In the genomic region with DNA sequence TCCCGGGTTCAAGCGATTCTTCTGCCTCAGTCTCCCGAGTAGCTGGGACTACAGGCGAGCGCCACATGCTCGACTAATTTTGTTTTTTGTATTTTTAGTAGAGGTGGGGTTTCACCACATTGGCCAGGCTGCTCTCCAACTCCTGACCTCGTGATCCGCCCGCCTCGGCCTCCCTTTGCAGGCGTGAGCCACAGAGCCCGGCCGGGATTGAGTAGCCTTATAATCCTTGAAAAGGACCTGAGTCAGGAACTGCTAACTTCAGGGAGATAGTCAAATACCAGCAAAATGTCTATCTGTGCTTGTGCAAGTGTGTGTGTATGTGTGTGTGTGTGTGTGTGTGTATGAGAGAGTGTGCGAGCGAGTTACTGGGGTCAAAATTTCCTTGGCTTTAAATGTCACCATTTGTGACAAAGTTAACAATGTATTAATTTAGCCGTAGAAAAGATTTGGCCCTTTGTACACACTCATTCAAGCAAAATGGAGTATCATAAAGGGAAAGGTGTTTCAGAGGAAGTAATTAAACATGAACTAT, we compare ENCODE assay signal across 9 cellular contexts. TPM values are rescaled to one million over a fixed set of nuclear protein-coding genes. Genes with fewer than 3 reads are reported as not detected.
DNase-seq lines count a peak whose midpoint lies in the region; TF ChIP-seq lines count a peak whose summit lies in the region.
"Had no signal": no experiment of that assay in that cellular context is flagged by ENCODE, and none has a peak within 500 bp of the region (broad histone marks: within the 10 kb centered on the region; RNA-seq: fewer than 3 reads in every experiment).

No MANE protein-coding gene starts in this region.

- no peak for DNase-seq in CD8-positive, alpha-beta memory T cell
- DNase-seq in NB4 (ENCODE audit: low read depth) (no peak), nephron progenitor cell (peak; percentile 4), head of caudate nucleus (no peak), LoVo (ENCODE audit: low spot score) (no peak), NCI-H345 treated with DMSO at 0.1 percent for 48 hours (lab: John Stamatoyannopoulos, UW; ENCODE audit: unreplicated experiment) (no peak), AG08396 (ENCODE audit: low spot score) (no peak)

- H3K36me3 ChIP-seq in CD8-positive, alpha-beta memory T cell (ENCODE audit: insufficient read depth, low read length), result no peaks in the 10 kb centered on the region
- no peaks in the 10 kb centered on the region for H3K36me3 ChIP-seq in ectodermal cell (ENCODE audit: control insufficient read depth, insufficient read depth, low read length)

- CTCF ChIA-PET in CD8-positive, alpha-beta memory T cell (lab: Charles Lee), result interaction anchor here (1.8 kb wide), 1 partner anchor 29 kb away, joined by 4 read pairs; no protein-coding TSS in a partner anchor

- H3K27ac ChIP-seq in CD8-positive, alpha-beta memory T cell (ENCODE audit: low read depth, low read length), result peak overlapping the region; percentile 81
- H3K27ac ChIP-seq in ectodermal cell (ENCODE audit: insufficient read depth, low read depth, low read length, poor library complexity, severe bottlenecking), result no peak overlapping the region

- H3K4me3 Mint-ChIP-seq in CD8-positive, alpha-beta memory T cell, result peak overlapping the region; percentile 17 to 95 (median 69)
- H3K4me3 Mint-ChIP-seq in nephron progenitor cell, result peak overlapping the region; percentile 96

- intact Hi-C loops in head of caudate nucleus (cut with DNase I), result loop anchor here (5.0 kb wide), 1 partner anchor 196 kb away; no protein-coding TSS in a partner anchor

- H3K36me3 Mint-ChIP-seq in CD8-positive, alpha-beta memory T cell, result peaks cover 0 to 6% (median 3%) of the 10 kb centered on the region in 3 donors
- peaks cover 4% of the 10 kb centered on the region for H3K36me3 Mint-ChIP-seq in nephron progenitor cell (ENCODE audit: low read depth)

- TF ChIP-seq CTCF in NB4 (IDR thresholded peaks at IDR 0.05; ENCODE audit: low read depth, low read length) (no peak), nephron progenitor cell (IDR thresholded peaks at IDR 0.05) (no peak)

- no peaks in the 10 kb centered on the region for H3K9me3 ChIP-seq in CD8-positive, alpha-beta memory T cell (ENCODE audit: low read length)
- H3K9me3 ChIP-seq in ectodermal cell (ENCODE audit: control insufficient read depth, low read length), result no peaks in the 10 kb centered on the region

- POLR2A ChIA-PET in CD8-positive, alpha-beta memory T cell (lab: Charles Lee), result no interaction called here

- H3K4me1 Mint-ChIP-seq in CD8-positive, alpha-beta memory T cell, result peaks cover 24 to 33% (median 26%) of the 10 kb centered on the region in 3 donors
- H3K4me1 Mint-ChIP-seq in nephron progenitor cell, result peaks cover 6% of the 10 kb centered on the region

- H3K9me3 Mint-ChIP-seq in CD8-positive, alpha-beta memory T cell, result no peaks in the 10 kb centered on the region
- H3K9me3 Mint-ChIP-seq in nephron progenitor cell, result peaks cover 44% of the 10 kb centered on the region

- peak overlapping the region in 7 of 8 donors; percentile 44 to 90 (median 80) for H3K27ac Mint-ChIP-seq in CD8-positive, alpha-beta memory T cell
- peak overlapping the region; percentile 93 for H3K27ac Mint-ChIP-seq in nephron progenitor cell

- no peak for TF ChIP-seq POLR2A in NB4 (IDR thresholded peaks at IDR 0.05; ENCODE audit: extremely low read depth, insufficient read length)

- WGBS in ectodermal cell, 2 experiments, result 79 to 80% methylated on average over 12 to 15 of the region's 16 CpGs

- no peaks in the 10 kb centered on the region for H3K27me3 Mint-ChIP-seq in CD8-positive, alpha-beta memory T cell
- H3K27me3 Mint-ChIP-seq in nephron progenitor cell (ENCODE audit: low read depth, poor library complexity), result peaks cover 3% of the 10 kb centered on the region

- no peaks in the 10 kb centered on the region for H3K27me3 ChIP-seq in CD8-positive, alpha-beta memory T cell (ENCODE audit: insufficient read depth, low read length, poor library complexity, severe bottlenecking)
- no peaks in the 10 kb centered on the region for H3K27me3 ChIP-seq in ectodermal cell (ENCODE audit: control insufficient read depth, insufficient read depth, low read length, poor library complexity, severe bottlenecking)

- no peak overlapping the region for H3K4me3 ChIP-seq in CD8-positive, alpha-beta memory T cell (ENCODE audit: low read length)
- H3K4me3 ChIP-seq in NB4 (ENCODE audit: low read depth, low read length) (peak overlapping the region; percentile 79), ectodermal cell (ENCODE audit: insufficient read depth, low read depth, low read length) (peak overlapping the region; percentile 70)

- peaks cover 8% of the 10 kb centered on the region for H3K4me1 ChIP-seq in CD8-positive, alpha-beta memory T cell (ENCODE audit: insufficient read depth, low read length)
- H3K4me1 ChIP-seq in ectodermal cell (ENCODE audit: control insufficient read depth, insufficient read depth, low read length), result no peaks in the 10 kb centered on the region

RNA-seq across cellular contexts. Expression of gene KDM6A, which starts 1.8 kb away (rescaled TPM):
- total RNA-seq in CD8-positive, alpha-beta memory T cell, result 10 to 100 TPM; 20.7 to 21.5 TPM
- 23.7 TPM for polyA plus RNA-seq in CD8-positive, alpha-beta memory T cell
- polyA plus RNA-seq in ectodermal cell (2013, experiment 1 of 4), result 25.8 TPM
- 29.7 TPM for polyA plus RNA-seq in ectodermal cell (2013, experiment 2 of 4)
- 21.5 TPM for polyA plus RNA-seq in ectodermal cell (2013, experiment 3 of 4)
- 22.9 TPM for polyA plus RNA-seq in ectodermal cell (2013, experiment 4 of 4)

RNA-seq across cellular contexts. Expression of gene DUSP21, which starts 27.4 kb away (rescaled TPM):
- total RNA-seq in CD8-positive, alpha-beta memory T cell, result not detected
- not detected for polyA plus RNA-seq in CD8-positive, alpha-beta memory T cell
- not detected for polyA plus RNA-seq in ectodermal cell (2013, experiment 1 of 4)
- polyA plus RNA-seq in ectodermal cell (2013, experiment 2 of 4), result not detected
- not detected for polyA plus RNA-seq in ectodermal cell (2013, experiment 3 of 4)
- polyA plus RNA-seq in ectodermal cell (2013, experiment 4 of 4), result not detected
- total RNA-seq: activated CD8-positive, alpha-beta memory T cell treated with anti-CD3 and anti-CD28 coated beads for 36 hours had no signal
